1 cellular context compared by ENCODE assay signal in the genomic region with DNA sequence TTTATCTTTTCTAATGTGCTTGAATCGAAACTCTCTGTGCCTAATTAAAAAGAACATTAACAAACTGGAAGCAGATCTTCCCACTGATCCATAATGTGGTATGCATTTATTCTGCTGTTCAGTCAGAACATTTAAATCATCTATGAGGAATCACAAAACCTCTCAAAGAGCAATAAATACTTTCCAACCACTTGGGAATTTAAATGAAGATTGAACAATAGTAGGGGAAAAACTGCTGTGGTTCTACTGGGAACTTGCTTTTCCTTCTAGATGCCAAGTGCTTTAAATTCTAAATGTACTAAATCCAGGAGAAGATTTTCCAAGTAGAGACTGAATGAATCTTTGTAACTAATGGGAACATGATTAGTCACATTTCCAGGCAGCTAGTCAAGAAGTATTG.
TF ChIP-seq lines count a peak whose summit lies in the region.

No MANE protein-coding gene starts in this region.

TF ChIP-seq in K562, 482 proteins besides CTCF, POLR2A, EP300 and RAD21 (continued from another document):
- TF ChIP-seq, protein P1, sequence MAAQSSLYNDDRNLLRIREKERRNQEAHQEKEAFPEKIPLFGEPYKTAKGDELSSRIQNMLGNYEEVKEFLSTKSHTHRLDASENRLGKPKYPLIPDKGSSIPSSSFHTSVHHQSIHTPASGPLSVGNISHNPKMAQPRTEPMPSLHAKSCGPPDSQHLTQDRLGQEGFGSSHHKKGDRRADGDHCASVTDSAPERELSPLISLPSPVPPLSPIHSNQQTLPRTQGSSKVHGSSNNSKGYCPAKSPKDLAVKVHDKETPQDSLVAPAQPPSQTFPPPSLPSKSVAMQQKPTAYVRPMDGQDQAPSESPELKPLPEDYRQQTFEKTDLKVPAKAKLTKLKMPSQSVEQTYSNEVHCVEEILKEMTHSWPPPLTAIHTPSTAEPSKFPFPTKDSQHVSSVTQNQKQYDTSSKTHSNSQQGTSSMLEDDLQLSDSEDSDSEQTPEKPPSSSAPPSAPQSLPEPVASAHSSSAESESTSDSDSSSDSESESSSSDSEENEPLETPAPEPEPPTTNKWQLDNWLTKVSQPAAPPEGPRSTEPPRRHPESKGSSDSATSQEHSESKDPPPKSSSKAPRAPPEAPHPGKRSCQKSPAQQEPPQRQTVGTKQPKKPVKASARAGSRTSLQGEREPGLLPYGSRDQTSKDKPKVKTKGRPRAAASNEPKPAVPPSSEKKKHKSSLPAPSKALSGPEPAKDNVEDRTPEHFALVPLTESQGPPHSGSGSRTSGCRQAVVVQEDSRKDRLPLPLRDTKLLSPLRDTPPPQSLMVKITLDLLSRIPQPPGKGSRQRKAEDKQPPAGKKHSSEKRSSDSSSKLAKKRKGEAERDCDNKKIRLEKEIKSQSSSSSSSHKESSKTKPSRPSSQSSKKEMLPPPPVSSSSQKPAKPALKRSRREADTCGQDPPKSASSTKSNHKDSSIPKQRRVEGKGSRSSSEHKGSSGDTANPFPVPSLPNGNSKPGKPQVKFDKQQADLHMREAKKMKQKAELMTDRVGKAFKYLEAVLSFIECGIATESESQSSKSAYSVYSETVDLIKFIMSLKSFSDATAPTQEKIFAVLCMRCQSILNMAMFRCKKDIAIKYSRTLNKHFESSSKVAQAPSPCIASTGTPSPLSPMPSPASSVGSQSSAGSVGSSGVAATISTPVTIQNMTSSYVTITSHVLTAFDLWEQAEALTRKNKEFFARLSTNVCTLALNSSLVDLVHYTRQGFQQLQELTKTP (IDR thresholded peaks at IDR 0.05; ENCODE audit: low read depth in 1 of 2, partially characterized antibody in 2 of 2) = no peak
- no peak for TF ChIP-seq TOE1 (IDR thresholded peaks at IDR 0.05; ENCODE audit: borderline replicate concordance)
- no peak for TF ChIP-seq TOE1 (CRISPR knock-in tag; IDR thresholded peaks at IDR 0.05; ENCODE audit: borderline replicate concordance, low read depth)
- TF ChIP-seq ZNF431 (CRISPR knock-in tag; IDR thresholded peaks at IDR 0.05) = no peak
- TF ChIP-seq HDAC6 (IDR thresholded peaks at IDR 0.05; ENCODE audit: low read depth, low read length) = no peak
- TF ChIP-seq TAF9B (IDR thresholded peaks at IDR 0.05; ENCODE audit: partially characterized antibody) = no peak
- no peak for TF ChIP-seq RBM25 (IDR thresholded peaks at IDR 0.05; ENCODE audit: low read depth, low read length, severe bottlenecking)
- TF ChIP-seq NRF1 (conservative IDR thresholded peaks at IDR 0.05 in 1 of 2, IDR thresholded peaks at IDR 0.05 in 1 of 2) = no peak
- no peak for TF ChIP-seq EP400 (IDR thresholded peaks at IDR 0.05)
- no peak for TF ChIP-seq ZNF23 (CRISPR knock-in tag; IDR thresholded peaks at IDR 0.05)
- no peak for TF ChIP-seq SNRNP70 (optimal IDR thresholded peaks at IDR 0.05; ENCODE audit: low read depth, low read length)
- TF ChIP-seq KAT7 (CRISPR knock-in tag; IDR thresholded peaks at IDR 0.05; ENCODE audit: borderline replicate concordance) = no peak
- no peak for TF ChIP-seq ZNF778 (CRISPR knock-in tag; IDR thresholded peaks at IDR 0.05)
- no peak for TF ChIP-seq PHF20 (IDR thresholded peaks at IDR 0.05; ENCODE audit: partially characterized antibody)
